12 cellular contexts compared by ENCODE assay signal in genomic region chr5:154371687-154372086, GRCh38.
DNase-seq lines count a peak whose midpoint lies in the region; ATAC-seq and TF ChIP-seq lines count a peak whose summit lies in the region.
"Had no signal": no experiment of that assay in that cellular context is flagged by ENCODE, and none has a peak within 500 bp of the region (broad histone marks: within the 10 kb centered on the region; RNA-seq: fewer than 3 reads in every experiment).

No MANE protein-coding gene starts in this region.

- H3K9me3 Mint-ChIP-seq in CD4-positive, alpha-beta T cell, result no peaks in the 10 kb centered on the region

- ATAC-seq in Right ventricle myocardium inferior (peak; percentile 81), mucosa of descending colon (peak; percentile 44), aorta (ENCODE audit: low FRiP score) (peak; percentile 50)
- ATAC-seq in CD4-positive, alpha-beta T cell (ENCODE audit: poor library complexity), result no peak

- no peaks in the 10 kb centered on the region for H3K4me1 Mint-ChIP-seq in CD4-positive, alpha-beta T cell (ENCODE audit: low read depth)

- CTCF ChIA-PET in CD4-positive, alpha-beta T cell (lab: Charles Lee), result no interaction called here

- H3K36me3 ChIP-seq in mucosa of descending colon (ENCODE audit: low read depth) (no peaks in the 10 kb centered on the region), aorta (ENCODE audit: control insufficient read depth in 1 of 2, insufficient read depth in 2 of 2, low read length in 1 of 2) (peaks cover 0 to 3% of the 10 kb centered on the region in 2 donors)

- intact Hi-C loops in Right ventricle myocardium inferior (cut with DNase I) (loop anchor here (10.0 kb wide), 1 partner anchor 97 kb away; no protein-coding TSS in a partner anchor), cardiac septum (cut with DNase I) (no loop called here), mucosa of descending colon (cut with DNase I, micrococcal nuclease) (no loop called here), aorta (cut with DNase I) (loop anchor here in 1 of 2 donors (5.0 kb wide), 2 partner anchors 64 to 84 kb away; no protein-coding TSS in a partner anchor)
- intact Hi-C loops in CD4-positive, alpha-beta T cell (cut with DNase I, micrococcal nuclease), result no loop called here

- H3K4me3 ChIP-seq in epithelial cell of esophagus (ENCODE audit: low read length) (no peak overlapping the region), mucosa of descending colon (no peak overlapping the region), aorta (ENCODE audit: low read length in 2 of 2) (no peak overlapping the region)

- no peak overlapping the region for H3K27ac Mint-ChIP-seq in CD4-positive, alpha-beta T cell

- no peaks in the 10 kb centered on the region for H3K27me3 Mint-ChIP-seq in CD4-positive, alpha-beta T cell

- no peak overlapping the region for H3K4me3 Mint-ChIP-seq in CD4-positive, alpha-beta T cell

- H3K9me3 ChIP-seq in mucosa of descending colon (no peaks in the 10 kb centered on the region), aorta (ENCODE audit: control insufficient read depth, low read length) (no peaks in the 10 kb centered on the region)
- no peaks in the 10 kb centered on the region for H3K9me3 ChIP-seq in CD4-positive, alpha-beta T cell (ENCODE audit: control insufficient read depth, low read length)

- H3K27me3 ChIP-seq in aorta (ENCODE audit: control insufficient read depth in 1 of 2, insufficient read depth in 2 of 2, low read length in 1 of 2), result no peaks in the 10 kb centered on the region
- H3K27me3 ChIP-seq in CD4-positive, alpha-beta T cell (ENCODE audit: control insufficient read depth, insufficient read depth, low read length), result no peaks in the 10 kb centered on the region

- DNase-seq in Right ventricle myocardium inferior (ENCODE audit: missing footprints) (no peak), cardiac septum (ENCODE audit: low spot score) (no peak), epithelial cell of esophagus (ENCODE audit: low read depth) (peak; percentile 84), mucosa of descending colon (peak in 1 of 3 donors; percentile 7), aorta (no peak)
- no peak for DNase-seq in CD4-positive, alpha-beta T cell
- no peak for DNase-seq in activated CD8-positive, alpha-beta memory T cell treated with anti-CD3 and anti-CD28 coated beads for 24 hours
- no peak for DNase-seq in activated naive CD4-positive, alpha-beta T cell treated with anti-CD3 and anti-CD28 coated beads, Interleukin-2, amount 50 U/mL, for 16 hours
- DNase-seq: AML-193, GOT3, midbrain, NCI-H82 had no signal

- H3K4me1 ChIP-seq in mucosa of descending colon (ENCODE audit: low read depth) (no peaks in the 10 kb centered on the region), aorta (ENCODE audit: control insufficient read depth in 1 of 2, insufficient read depth in 2 of 2, low read length in 2 of 2) (peaks cover 2 to 6% of the 10 kb centered on the region in 2 donors)

- H3K36me3 Mint-ChIP-seq in CD4-positive, alpha-beta T cell (ENCODE audit: low read depth), result peaks cover 35% of the 10 kb centered on the region

- POLR2A ChIA-PET in CD4-positive, alpha-beta T cell (lab: Charles Lee), result no interaction called here

- no peak for TF ChIP-seq CTCF in epithelial cell of esophagus (IDR thresholded peaks at IDR 0.05; ENCODE audit: insufficient read depth, low read depth, low read length, missing control alignments)
- no peak for TF ChIP-seq CTCF in mucosa of descending colon (IDR thresholded peaks at IDR 0.05)
- no peak for TF ChIP-seq CTCF in CD4-positive, alpha-beta T cell (IDR thresholded peaks at IDR 0.05)

- 39 to 51% methylated on average over 3 of the region's 3 CpGs for WGBS in aorta, 2 donors

- peak overlapping the region in 1 of 2 donors; percentile 60 for H3K27ac ChIP-seq in aorta (ENCODE audit: low read depth in 1 of 2, low read length in 2 of 2)
- H3K27ac ChIP-seq in CD4-positive, alpha-beta T cell (ENCODE audit: low read depth, low read length), result no peak overlapping the region
